Comparison of ENCODE assay signal across 1 cellular context in genomic region chr6:69232506-69233194, GRCh38.
TF ChIP-seq lines count a peak whose summit lies in the region.

No MANE protein-coding gene starts in this region.

TF ChIP-seq in HepG2, 621 proteins besides CTCF, POLR2A, EP300 and RAD21 (continued from another document and continues in another):
- TF ChIP-seq ZBTB1 (CRISPR knock-in tag; IDR thresholded peaks at IDR 0.05; ENCODE audit: borderline replicate concordance) (peak; percentile 92; the same call in 1 of the 2 replicates), KMT2B (CRISPR knock-in tag; IDR thresholded peaks at IDR 0.05) (peak; percentile 88), LCORL (IDR thresholded peaks at IDR 0.05) (no peak), LCORL (CRISPR knock-in tag; IDR thresholded peaks at IDR 0.05) (no peak; the same call in 1 of the 2 replicates), ZNF205 (CRISPR knock-in tag; IDR thresholded peaks at IDR 0.05) (peak; percentile 95), MZF1 (CRISPR knock-in tag; IDR thresholded peaks at IDR 0.05; ENCODE audit: borderline replicate concordance) (peak; percentile 88; the same call in 1 of the 2 replicates), TERF1 (CRISPR knock-in tag; IDR thresholded peaks at IDR 0.05) (0 out of 2 replicates have a peak, but pooled peaks have one; percentile 33), ZMAT5 (CRISPR knock-in tag; IDR thresholded peaks at IDR 0.05; ENCODE audit: borderline replicate concordance, low read depth) (no peak), ZNF503 (CRISPR knock-in tag; IDR thresholded peaks at IDR 0.05) (peak; percentile 74; the same call in 1 of the 2 replicates), ZNF576 (CRISPR knock-in tag; IDR thresholded peaks at IDR 0.05) (no peak), ZNF234 (CRISPR knock-in tag; conservative IDR thresholded peaks at IDR 0.05) (no peak), MIER2 (CRISPR knock-in tag; IDR thresholded peaks at IDR 0.05) (peak; percentile 100), ZMYM4 (CRISPR knock-in tag; IDR thresholded peaks at IDR 0.05) (peak; percentile 78), ETV5 (CRISPR knock-in tag; IDR thresholded peaks at IDR 0.05; ENCODE audit: borderline replicate concordance) (peak; percentile 71), ERF (CRISPR knock-in tag; IDR thresholded peaks at IDR 0.05) (peak; percentile 98), ZNF589 (CRISPR knock-in tag; conservative IDR thresholded peaks at IDR 0.05) (peak; percentile 81; the same call in 1 of the 2 replicates), CEBPG (CRISPR knock-in tag; IDR thresholded peaks at IDR 0.05) (peak; percentile 37; the same call in 1 of the 2 replicates), SOX13 (IDR thresholded peaks at IDR 0.05) (no peak), SOX13 (CRISPR knock-in tag; conservative IDR thresholded peaks at IDR 0.05 in 1 of 2, IDR thresholded peaks at IDR 0.05 in 1 of 2) (peak in 1 of 2 experiments; percentile 70; a peak in 2 of 4 replicates), ZNF143 (CRISPR knock-in tag; IDR thresholded peaks at IDR 0.05) (peak; percentile 54), SALL2 (CRISPR knock-in tag; IDR thresholded peaks at IDR 0.05) (peak; percentile 97), KDM6A (CRISPR knock-in tag; IDR thresholded peaks at IDR 0.05; ENCODE audit: low read depth) (no peak), ZNF660 (CRISPR knock-in tag; IDR thresholded peaks at IDR 0.05; ENCODE audit: borderline replicate concordance, low read depth) (no peak), TEF (CRISPR knock-in tag; IDR thresholded peaks at IDR 0.05) (peak; percentile 97), FOXP1 (IDR thresholded peaks at IDR 0.05) (no peak), FOXP1 (CRISPR knock-in tag; IDR thresholded peaks at IDR 0.05) (peak; percentile 41; the same call in 1 of the 2 replicates), HDAC1 (CRISPR knock-in tag; IDR thresholded peaks at IDR 0.05) (0 out of 2 replicates have a peak, but pooled peaks have one; percentile 32), ZNF30 (CRISPR knock-in tag; IDR thresholded peaks at IDR 0.05) (peak; percentile 96), TGIF2 (CRISPR knock-in tag; IDR thresholded peaks at IDR 0.05) (peak; percentile 93), ZNF564 (CRISPR knock-in tag; IDR thresholded peaks at IDR 0.05) (peak; percentile 94), ZNF749 (CRISPR knock-in tag; IDR thresholded peaks at IDR 0.05; ENCODE audit: borderline replicate concordance) (peak; percentile 98), FOXO4 (CRISPR knock-in tag; conservative IDR thresholded peaks at IDR 0.05) (0 out of 2 replicates have a peak, but pooled peaks have one; percentile 87), MEIS1 (CRISPR knock-in tag; IDR thresholded peaks at IDR 0.05; ENCODE audit: borderline replicate concordance) (peak; percentile 48; the same call in 1 of the 2 replicates), HNF4G (IDR thresholded peaks at IDR 0.05; ENCODE audit: borderline replicate concordance, low read depth, low read length) (no peak), HNF4G (CRISPR knock-in tag; IDR thresholded peaks at IDR 0.05; ENCODE audit: borderline replicate concordance, low read depth) (no peak), ZSCAN20 (CRISPR knock-in tag; IDR thresholded peaks at IDR 0.05; ENCODE audit: borderline replicate concordance) (peak; percentile 98), SIN3A (IDR thresholded peaks at IDR 0.05; ENCODE audit: borderline replicate concordance, low read depth, low read length) (peak; percentile 89), UBTF (CRISPR knock-in tag; IDR thresholded peaks at IDR 0.05) (no peak), CHD2 (IDR thresholded peaks at IDR 0.05; ENCODE audit: low read depth, low read length) (no peak), ZNF619 (CRISPR knock-in tag; IDR thresholded peaks at IDR 0.05) (no peak), ZNF501 (CRISPR knock-in tag; IDR thresholded peaks at IDR 0.05) (peak; percentile 61; the same call in 1 of the 2 replicates), ZNF225 (CRISPR knock-in tag; IDR thresholded peaks at IDR 0.05) (peak; percentile 94; the same call in 1 of the 2 replicates), KLF9 (CRISPR knock-in tag; IDR thresholded peaks at IDR 0.05; ENCODE audit: low read depth) (no peak), ZNF275 (CRISPR knock-in tag; IDR thresholded peaks at IDR 0.05; ENCODE audit: borderline replicate concordance) (peak; percentile 84), NFKBIZ (CRISPR knock-in tag; IDR thresholded peaks at IDR 0.05) (peak; percentile 98), ZNF616 (CRISPR knock-in tag; IDR thresholded peaks at IDR 0.05; ENCODE audit: low read depth) (peak; percentile 96), ZNF878 (CRISPR knock-in tag; IDR thresholded peaks at IDR 0.05) (peak; percentile 94), TARDBP (CRISPR knock-in tag; IDR thresholded peaks at IDR 0.05) (no peak), TOE1 (CRISPR knock-in tag; IDR thresholded peaks at IDR 0.05) (peak; percentile 99), SMAD9 (CRISPR knock-in tag; IDR thresholded peaks at IDR 0.05) (peak; percentile 96; the same call in 1 of the 2 replicates), ZNF780A (CRISPR knock-in tag; IDR thresholded peaks at IDR 0.05) (0 out of 2 replicates have a peak, but pooled peaks have one; percentile 52), ZNF672 (CRISPR knock-in tag; IDR thresholded peaks at IDR 0.05) (no peak), ARID3A (IDR thresholded peaks at IDR 0.05; ENCODE audit: low read depth, low read length) (no peak), MTA3 (CRISPR knock-in tag; IDR thresholded peaks at IDR 0.05) (peak; percentile 94), EED (CRISPR knock-in tag; IDR thresholded peaks at IDR 0.05) (peak; percentile 73; the same call in 1 of the 2 replicates), IRF2 (CRISPR knock-in tag; IDR thresholded peaks at IDR 0.05) (peak; percentile 91), DNMT1 (CRISPR knock-in tag; IDR thresholded peaks at IDR 0.05) (0 out of 2 replicates have a peak, but pooled peaks have one; percentile 55), ZNF570 (CRISPR knock-in tag; IDR thresholded peaks at IDR 0.05; ENCODE audit: borderline replicate concordance) (no peak), RNF219 (CRISPR knock-in tag; IDR thresholded peaks at IDR 0.05) (peak; percentile 57; the same call in 1 of the 2 replicates), ZNF124 (CRISPR knock-in tag; IDR thresholded peaks at IDR 0.05) (peak; percentile 99)
